In genomic region chr15:63600001-63600645, GRCh38 we compare ENCODE assay signal across 8 cellular contexts. TPM values are rescaled to one million over a fixed set of nuclear protein-coding genes. Genes with fewer than 3 reads are reported as not detected.
A peak's percentile ranks its signal among the peaks of the same experiment; 100 is the strongest.
DNase-seq lines count a peak whose midpoint lies in the region; ATAC-seq and TF ChIP-seq lines count a peak whose summit lies in the region.

No MANE protein-coding gene starts in this region.

- peaks cover 0 to 8% of the 10 kb centered on the region in 2 donors for H3K36me3 Mint-ChIP-seq in CD4-positive, alpha-beta memory T cell
- H3K36me3 Mint-ChIP-seq in GM23338 (ENCODE audit: low read depth) (no peaks in the 10 kb centered on the region), natural killer cell (no peaks in the 10 kb centered on the region)

- peak overlapping the region; percentile 19 to 70 for H3K4me3 ChIP-seq in CD4-positive, alpha-beta memory T cell (ENCODE audit: low read length in 2 of 2)
- H3K4me3 ChIP-seq in GM23338 (peak overlapping the region; percentile 77), SK-N-MC (peak overlapping the region; percentile 44), epithelial cell of esophagus (ENCODE audit: low read length) (peak overlapping the region; percentile 64)

- no peaks in the 10 kb centered on the region for H3K36me3 ChIP-seq in CD4-positive, alpha-beta memory T cell (ENCODE audit: insufficient read depth, low read length)
- H3K36me3 ChIP-seq in GM23338 (ENCODE audit: insufficient read depth) (no peaks in the 10 kb centered on the region), SK-N-MC (ENCODE audit: insufficient read depth, low read length) (no peaks in the 10 kb centered on the region)

- H3K27ac ChIP-seq in CD4-positive, alpha-beta memory T cell (ENCODE audit: low read depth, low read length), result peak overlapping the region; percentile 65
- no peak overlapping the region for H3K27ac ChIP-seq in GM23338 (ENCODE audit: low read depth)
- no peak overlapping the region for H3K27ac ChIP-seq in SK-N-MC

- CTCF ChIA-PET in CD4-positive, alpha-beta memory T cell (lab: Charles Lee; ENCODE audit: partially characterized antibody), result interaction anchor here (0.9 to 5.7 kb wide), 21 partner anchors 10 to 198 kb away, joined by 3 to 64 read pairs (median 4); no protein-coding TSS in a partner anchor

- peaks cover 27 to 84% (median 47%) of the 10 kb centered on the region in 4 donors for H3K4me1 Mint-ChIP-seq in CD4-positive, alpha-beta memory T cell
- H3K4me1 Mint-ChIP-seq in GM23338, result peaks cover 36% of the 10 kb centered on the region
- H3K4me1 Mint-ChIP-seq in natural killer cell, result peaks cover 30 to 51% of the 10 kb centered on the region in 2 donors

- peaks cover 39% of the 10 kb centered on the region for H3K4me1 ChIP-seq in CD4-positive, alpha-beta memory T cell (ENCODE audit: insufficient read depth, low read length)
- peaks cover 15% of the 10 kb centered on the region for H3K4me1 ChIP-seq in GM23338 (ENCODE audit: insufficient read depth)

- H3F3A ChIP-seq in GM23338 (replicated peaks; ENCODE audit: low read depth), result peaks cover 9% of the 10 kb centered on the region; the same call in 1 of the 2 replicates

- peak overlapping the region; percentile 96 for H3K4me2 ChIP-seq in GM23338

- peaks cover 0 to 9% (median 0%) of the 10 kb centered on the region in 8 donors for H3K9me3 Mint-ChIP-seq in CD4-positive, alpha-beta memory T cell
- H3K9me3 Mint-ChIP-seq in GM23338 (no peaks in the 10 kb centered on the region), natural killer cell (no peaks in the 10 kb centered on the region)

- H3K9ac ChIP-seq in SK-N-MC (ENCODE audit: insufficient read length), result no peak overlapping the region

- no peaks in the 10 kb centered on the region for H4K20me1 ChIP-seq in GM23338 (replicated peaks; ENCODE audit: insufficient read depth)

- TF ChIP-seq CTCF in GM23338 (conservative IDR thresholded peaks at IDR 0.05; ENCODE audit: low read depth in 2 of 2), result no peak
- TF ChIP-seq CTCF in epithelial cell of esophagus (IDR thresholded peaks at IDR 0.05; ENCODE audit: insufficient read depth, low read depth, low read length, missing control alignments), result no peak
- TF ChIP-seq CTCF in natural killer cell (IDR thresholded peaks at IDR 0.05), result peak; percentile 3

- H3K9me2 ChIP-seq in GM23338 (ENCODE audit: insufficient read depth), result no peaks in the 10 kb centered on the region

- intact Hi-C loops in CD4-positive, alpha-beta memory T cell (cut with micrococcal nuclease), result loop anchor here (1.0 to 10.0 kb wide), 8 partner anchors 96 to 563 kb away; partner anchors contain the start of genes CIAO2A, HERC1, PPIB and SNX1
- intact Hi-C loops in natural killer cell (cut with micrococcal nuclease), result loop anchor here (1.0 to 5.0 kb wide), 2 partner anchors 93 to 134 kb away; no protein-coding TSS in a partner anchor

- POLR2A ChIA-PET in CD4-positive, alpha-beta memory T cell (lab: Charles Lee; ENCODE audit: partially characterized antibody), result interaction anchor here (0.6 to 9.9 kb wide), 27 partner anchors 10 to 552 kb away, joined by 3 to 135 read pairs (median 5); partner anchors contain the start of genes CIAO2A, SNX1 and USP3

- peak in 3 of 5 donors; percentile 22 to 59 (median 23) for DNase-seq in CD4-positive, alpha-beta memory T cell
- DNase-seq in GM23338 (ENCODE audit: low spot score) (peak; percentile 49), SK-N-MC (ENCODE audit: low read depth, low spot score) (no peak), epithelial cell of esophagus (ENCODE audit: low read depth) (peak; percentile 17), natural killer cell (no peak), NCI-H2227 (lab: John Stamatoyannopoulos, UW; ENCODE audit: unreplicated experiment) (no peak), NAMALWA (ENCODE audit: low spot score) (no peak)
- DNase-seq in NK-92 treated with Interleukin-12 subunit alpha and Interleukin-12 subunit beta, amount 100 ng/mL, for 24 hours (lab: John Stamatoyannopoulos, UW), result no peak

- H2AFZ ChIP-seq in GM23338, result peak overlapping the region; percentile 97

- no peaks in the 10 kb centered on the region for H3K79me2 ChIP-seq in GM23338 (replicated peaks; ENCODE audit: insufficient read depth)

- H3K27me3 Mint-ChIP-seq in CD4-positive, alpha-beta memory T cell, result no peaks in the 10 kb centered on the region
- peaks cover 40% of the 10 kb centered on the region for H3K27me3 Mint-ChIP-seq in GM23338 (ENCODE audit: insufficient read depth, low read depth, poor library complexity)
- H3K27me3 Mint-ChIP-seq in natural killer cell (ENCODE audit: low read depth in 2 of 2), result no peaks in the 10 kb centered on the region

- ATAC-seq in GM23338 (peak; percentile 46), natural killer cell (no peak)

- no peaks in the 10 kb centered on the region for H3K27me3 ChIP-seq in CD4-positive, alpha-beta memory T cell (ENCODE audit: insufficient read depth, low read length)
- H3K27me3 ChIP-seq in GM23338 (ENCODE audit: insufficient read depth), result peaks cover 46% of the 10 kb centered on the region

- H3K27ac Mint-ChIP-seq in CD4-positive, alpha-beta memory T cell, result peak overlapping the region; percentile 91 to 94 (median 94)
- no peak overlapping the region for H3K27ac Mint-ChIP-seq in GM23338
- H3K27ac Mint-ChIP-seq in natural killer cell, result peak overlapping the region; percentile 77 to 84

- peak overlapping the region; percentile 85 to 95 (median 90) for H3K4me3 Mint-ChIP-seq in CD4-positive, alpha-beta memory T cell
- H3K4me3 Mint-ChIP-seq in GM23338, result peak overlapping the region; percentile 68
- H3K4me3 Mint-ChIP-seq in natural killer cell, result peak overlapping the region; percentile 92

- H3K9me3 ChIP-seq in CD4-positive, alpha-beta memory T cell (ENCODE audit: control insufficient read depth in 1 of 2, low read length in 2 of 2), result no peaks in the 10 kb centered on the region
- no peaks in the 10 kb centered on the region for H3K9me3 ChIP-seq in SK-N-MC (ENCODE audit: low read depth, low read length)

TF ChIP-seq in GM23338, 12 proteins besides CTCF, POLR2A, EP300 and RAD21:
- peak; percentile 2 for TF ChIP-seq EZH2 (IDR thresholded peaks at IDR 0.05; ENCODE audit: low read depth, unreplicated experiment)
- TF ChIP-seq ZNF462 (CRISPR knock-in tag; IDR thresholded peaks at IDR 0.05), result no peak

RNA-seq across cellular contexts. Expression of gene FBXL22, which starts 2.9 kb away (rescaled TPM):
- 1 to 10 TPM; 1.9 to 2.2 TPM for total RNA-seq in CD4-positive, alpha-beta memory T cell
- 1 to 10 TPM in 1 of 2 donors, under 1 TPM in 1; 0.50 to 2.0 TPM for polyA plus RNA-seq in CD4-positive, alpha-beta memory T cell
- total RNA-seq in GM23338 (2014; rRNA removed; shearing (Covaris generic)), result 0.19 TPM in 1 of 2 replicates, not detected in the other
- polyA plus RNA-seq in GM23338 (2016; fragmentation: Nextera tagmentation; extraction: Ambion mirVana), result 0.26 and 1.2 TPM in 2 replicates
- total RNA-seq in natural killer cell, result 1 to 10 TPM in 1 of 3 donors, under 1 TPM in 2; 0.33 to 2.3 (median 0.65) TPM

Comparison
In these comparisons a context has a peak if more than half of its experiments do, and no peak if none do; other contexts are left out.
1. DNase-seq: peak in CD4-positive, alpha-beta memory T cell (3 of 5), GM23338 (single experiment) and epithelial cell of esophagus (single experiment); none in SK-N-MC (single experiment), natural killer cell (single experiment), NK-92 treated with Interleukin-12 subunit alpha and Interleukin-12 subunit beta, amount 100 ng/mL, for 24 hours (single experiment), NCI-H2227 (single experiment) and NAMALWA (single experiment).
2. Peak in every context shown above with its lines, with median percentiles within 50 percentile points of each other: H3K4me3 ChIP-seq and H3K4me3 Mint-ChIP-seq.